ENCODE assay signal across 13 cellular contexts in the genomic region with DNA sequence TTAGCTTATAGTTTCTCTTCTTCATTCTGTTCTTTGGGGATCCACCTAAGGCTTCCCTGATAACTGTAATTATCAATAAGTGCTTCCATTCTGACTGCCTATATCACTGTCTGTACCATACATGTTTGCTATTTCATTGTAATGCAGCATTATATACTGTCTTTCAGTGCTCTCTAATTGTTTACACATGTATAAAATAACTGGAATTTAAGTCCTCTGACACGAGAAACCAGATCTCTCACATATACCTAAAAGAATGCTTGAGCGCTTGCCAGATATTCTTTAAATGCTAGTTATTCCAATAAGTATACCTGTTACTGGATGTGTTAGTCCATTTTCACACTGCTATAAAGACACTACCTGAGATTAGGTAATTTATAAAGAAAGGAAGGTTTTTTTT.
"Had no signal": no experiment of that assay in that cellular context is flagged by ENCODE, and none has a peak within 500 bp of the region (broad histone marks: within the 10 kb centered on the region; RNA-seq: fewer than 3 reads in every experiment).

No MANE protein-coding gene starts in this region.

- H3K4me1 ChIP-seq: body of pancreas, lower lobe of right lung had no signal

- ATAC-seq: activated CD4-positive, alpha-beta T cell treated with anti-CD3 and anti-CD28 coated beads for 36 hours; activated CD8-positive, alpha-beta memory T cell treated with anti-CD3 and anti-CD28 coated beads, Interleukin-2, amount 10 ng/mL, durations not matched to agents 7 days and 5 days; body of pancreas; heart right ventricle; left colon; lower lobe of right lung had no signal

- H3K36me3 ChIP-seq: ovary had no signal

- H3K9me3 ChIP-seq: body of pancreas, heart right ventricle, lower lobe of right lung, ovary had no signal

- DNase-seq: activated CD4-positive, alpha-beta memory T cell treated with anti-CD3 and anti-CD28 coated beads for 36 hours; activated CD4-positive, alpha-beta T cell treated with anti-CD3 and anti-CD28 coated beads for 36 hours; activated CD8-positive, alpha-beta memory T cell treated with anti-CD3 and anti-CD28 coated beads, Interleukin-2, amount 10 ng/mL, durations not matched to agents 7 days and 5 days; activated naive CD4-positive, alpha-beta T cell treated with anti-CD3 and anti-CD28 coated beads, Interleukin-2, amount 50 U/mL, for 16 hours; activated T-cell treated with anti-CD3 and anti-CD28 coated beads, Interleukin-2, amount 50 U/mL, for 1 hour; body of pancreas; effector CD8-positive, alpha-beta T cell; heart right ventricle; left colon; lower lobe of right lung; ovary; stimulated activated CD4-positive, alpha-beta T cell treated with anti-CD3 and anti-CD28 coated beads, Interleukin-1b, Interleukin-23, amount 100 ng/mL, for 48 hours; T-helper 2 cell had no signal

- H3K4me3 ChIP-seq: body of pancreas, heart right ventricle, lower lobe of right lung, ovary had no signal

- H3K27me3 ChIP-seq: body of pancreas, heart right ventricle, ovary had no signal
